ENCODE assay signal across 9 cellular contexts in genomic region chr11:93329936-93330445, GRCh38. TPM values are rescaled to one million over a fixed set of nuclear protein-coding genes. Genes with fewer than 3 reads are reported as not detected.
DNase-seq lines count a peak whose midpoint lies in the region; ATAC-seq lines count a peak whose summit lies in the region.
"Had no signal": no experiment of that assay in that cellular context is flagged by ENCODE, and none has a peak within 500 bp of the region (broad histone marks: within the 10 kb centered on the region; RNA-seq: fewer than 3 reads in every experiment).

No MANE protein-coding gene starts in this region.

- H3K36me3 Mint-ChIP-seq in T-helper 2 cell treated with Interferon-gamma antibody and Interleukin-4, amounts not matched to agents 5 μg/mL and 100 μg/mL, for 36 hours (ENCODE audit: low read depth), result no peaks in the 10 kb centered on the region
- H3K36me3 Mint-ChIP-seq in activated CD4-positive, alpha-beta memory T cell treated with anti-CD3 and anti-CD28 coated beads for 36 hours, result no peaks in the 10 kb centered on the region
- H3K36me3 Mint-ChIP-seq: CD4-positive, CD25-positive, alpha-beta regulatory T cell had no signal

- H3K4me1 Mint-ChIP-seq in T-helper 2 cell treated with Interferon-gamma antibody and Interleukin-4, amounts not matched to agents 5 μg/mL and 100 μg/mL, for 36 hours (ENCODE audit: low read depth), result peaks cover 2% of the 10 kb centered on the region
- H3K4me1 Mint-ChIP-seq in activated CD4-positive, alpha-beta memory T cell treated with anti-CD3 and anti-CD28 coated beads for 36 hours (ENCODE audit: low read depth), result peaks cover 4% of the 10 kb centered on the region

- H3K27me3 ChIP-seq in iPS-15b (ENCODE audit: control insufficient read depth, insufficient read depth, low read length) (peaks cover 22% of the 10 kb centered on the region), subcutaneous abdominal adipose tissue (ENCODE audit: control insufficient read depth in 5 of 5, insufficient read depth in 4 of 5, low read length in 5 of 5) (peaks cover 0 to 18% (median 7%) of the 10 kb centered on the region in 5 donors)

- H3K4me3 ChIP-seq in iPS-15b (ENCODE audit: low read depth, low read length), result peak overlapping the region; percentile 75
- H3K4me3 ChIP-seq in subcutaneous abdominal adipose tissue (ENCODE audit: low read depth in 1 of 5, low read length in 5 of 5), result peak overlapping the region; percentile 15 to 55 (median 43)

- no peaks in the 10 kb centered on the region for H3K4me1 ChIP-seq in iPS-15b (ENCODE audit: control insufficient read depth, insufficient read depth, low read length)
- H3K4me1 ChIP-seq in subcutaneous abdominal adipose tissue (ENCODE audit: control insufficient read depth in 5 of 5, insufficient read depth in 5 of 5, low read length in 5 of 5), result peaks cover 0 to 10% (median 9%) of the 10 kb centered on the region in 5 donors

- peaks cover 42% of the 10 kb centered on the region for H3K27me3 Mint-ChIP-seq in T-helper 2 cell treated with Interferon-gamma antibody and Interleukin-4, amounts not matched to agents 5 μg/mL and 100 μg/mL, for 36 hours (ENCODE audit: low read depth)
- peaks cover 31% of the 10 kb centered on the region for H3K27me3 Mint-ChIP-seq in activated CD4-positive, alpha-beta memory T cell treated with anti-CD3 and anti-CD28 coated beads for 36 hours

- no peaks in the 10 kb centered on the region for H3K9me3 Mint-ChIP-seq in T-helper 2 cell treated with Interferon-gamma antibody and Interleukin-4, amounts not matched to agents 5 μg/mL and 100 μg/mL, for 36 hours
- H3K9me3 Mint-ChIP-seq in activated CD4-positive, alpha-beta memory T cell treated with anti-CD3 and anti-CD28 coated beads for 36 hours, result no peaks in the 10 kb centered on the region

- H3K9ac ChIP-seq in iPS-15b (ENCODE audit: low read depth, low read length) (no peak overlapping the region), subcutaneous abdominal adipose tissue (ENCODE audit: low read length in 5 of 5) (no peak overlapping the region)

- no peak overlapping the region for H3K27ac ChIP-seq in subcutaneous abdominal adipose tissue (ENCODE audit: low read depth, low read length)

- H3K27ac Mint-ChIP-seq in T-helper 2 cell treated with Interferon-gamma antibody and Interleukin-4, amounts not matched to agents 5 μg/mL and 100 μg/mL, for 36 hours, result no peak overlapping the region
- no peak overlapping the region for H3K27ac Mint-ChIP-seq in activated CD4-positive, alpha-beta memory T cell treated with anti-CD3 and anti-CD28 coated beads for 36 hours
- H3K27ac Mint-ChIP-seq: CD4-positive, CD25-positive, alpha-beta regulatory T cell had no signal

- H3K4me3 Mint-ChIP-seq in T-helper 2 cell treated with Interferon-gamma antibody and Interleukin-4, amounts not matched to agents 5 μg/mL and 100 μg/mL, for 36 hours, result peak overlapping the region; percentile 14
- peak overlapping the region; percentile 23 for H3K4me3 Mint-ChIP-seq in activated CD4-positive, alpha-beta memory T cell treated with anti-CD3 and anti-CD28 coated beads for 36 hours

- POLR2A ChIA-PET in activated CD4-positive, alpha-beta memory T cell treated with anti-CD3 and anti-CD28 coated beads for 36 hours (lab: Charles Lee), result no interaction called here

- no peak for DNase-seq in T-helper 2 cell treated with Interferon-gamma antibody and Interleukin-4, amounts not matched to agents 5 μg/mL and 100 μg/mL, for 36 hours (ENCODE audit: low spot score)
- DNase-seq in T-helper 2 cell (no peak), SKM-1 treated with dmso at 0.1 percent for 144 hours (lab: John Stamatoyannopoulos, UW; ENCODE audit: unreplicated experiment) (no peak), SKM-1 (lab: John Stamatoyannopoulos, UW; ENCODE audit: unreplicated experiment) (no peak)
- DNase-seq in activated CD4-positive, alpha-beta memory T cell treated with anti-CD3 and anti-CD28 coated beads for 36 hours, result peak; percentile 12

- intact Hi-C loops in activated CD4-positive, alpha-beta memory T cell treated with anti-CD3 and anti-CD28 coated beads for 36 hours (cut with micrococcal nuclease), result loop anchor here (5.0 kb wide), 1 partner anchor 212 kb away; the partner anchor contains the start of gene SMCO4

- no peaks in the 10 kb centered on the region for H3K9me3 ChIP-seq in iPS-15b (ENCODE audit: control insufficient read depth, insufficient read depth, low read length)
- no peaks in the 10 kb centered on the region for H3K9me3 ChIP-seq in subcutaneous abdominal adipose tissue (ENCODE audit: control insufficient read depth in 5 of 5, low read length in 5 of 5)

- H3K36me3 ChIP-seq in iPS-15b (ENCODE audit: control insufficient read depth, insufficient read depth, low read length), result no peaks in the 10 kb centered on the region
- H3K36me3 ChIP-seq in subcutaneous abdominal adipose tissue (ENCODE audit: control insufficient read depth in 5 of 5, insufficient read depth in 5 of 5, low read length in 5 of 5), result no peaks in the 10 kb centered on the region

- no peak for ATAC-seq in HG03097 (IDR thresholded peaks at IDR 0.05; ENCODE audit: low FRiP score, unreplicated experiment)

- CTCF ChIA-PET in activated CD4-positive, alpha-beta memory T cell treated with anti-CD3 and anti-CD28 coated beads for 36 hours (lab: Charles Lee), result no interaction called here

RNA-seq across cellular contexts. Expression of gene DEUP1, which starts 0.6 kb away (rescaled TPM):
- total RNA-seq in activated CD4-positive, alpha-beta memory T cell treated with anti-CD3 and anti-CD28 coated beads for 36 hours, result not detected
- total RNA-seq: CD4-positive, CD25-positive, alpha-beta regulatory T cell had no signal
